ENCODE assay signal across 8 cellular contexts in the genomic region with DNA sequence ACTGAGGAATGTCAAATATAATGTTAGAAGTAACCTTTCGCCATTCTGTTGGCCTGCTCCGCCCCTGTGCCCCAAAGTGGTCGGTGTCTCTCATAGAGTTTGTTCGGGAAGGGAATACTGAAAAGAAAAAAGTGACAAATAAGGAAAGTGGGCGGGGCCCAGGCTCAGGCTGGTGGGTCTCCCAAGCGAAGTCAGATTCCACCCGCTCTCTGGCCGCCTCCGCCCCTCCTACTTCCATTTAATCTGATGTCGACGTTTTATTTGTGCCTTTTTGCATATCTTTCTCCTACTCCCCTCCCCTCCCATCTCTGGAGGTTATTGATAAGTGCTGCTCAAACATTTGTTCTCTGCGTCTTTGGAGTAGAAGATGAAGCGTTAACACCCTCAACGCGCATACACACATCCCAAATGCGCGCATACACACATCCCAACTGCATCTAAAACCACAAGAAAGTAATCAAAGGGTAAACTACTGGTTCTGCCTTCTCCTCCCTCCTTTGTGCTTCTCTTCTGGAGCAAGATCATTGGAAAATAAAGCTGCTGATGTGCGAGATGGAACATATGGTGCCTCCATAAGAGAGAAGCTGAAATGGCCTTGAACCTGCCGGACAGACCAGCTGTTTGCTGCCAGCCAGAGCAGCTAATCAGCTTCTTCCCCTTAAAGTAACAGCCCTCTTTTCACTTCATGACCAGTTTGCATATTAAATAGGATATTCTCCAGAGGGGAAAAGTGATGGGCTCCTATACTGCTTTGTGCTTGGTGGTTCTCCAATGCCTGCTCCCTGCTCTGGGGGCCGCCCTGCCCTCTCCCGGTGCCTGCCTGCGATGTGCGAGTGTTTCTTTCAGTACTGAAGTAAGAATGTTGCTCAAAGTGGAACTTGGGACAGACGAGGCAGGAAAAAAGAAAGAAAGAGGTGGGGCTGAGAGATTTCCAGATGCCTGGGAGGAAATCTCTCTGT. TPM values are rescaled to one million over a fixed set of nuclear protein-coding genes. Genes with fewer than 3 reads are reported as not detected.
DNase-seq lines count a peak whose midpoint lies in the region; ATAC-seq and TF ChIP-seq lines count a peak whose summit lies in the region.

No MANE protein-coding gene starts in this region.

- DNase-seq in ELF-1 (ENCODE audit: low read depth, low spot score) (peak; percentile 73), NCI-H82 treated with DMSO at 0.1 percent for 48 hours (lab: John Stamatoyannopoulos, UW; ENCODE audit: unreplicated experiment) (peak; percentile 89), choroid plexus epithelial cell (ENCODE audit: low read depth) (peak; percentile 48), left lung (peak in 1 of 2 donors; percentile 53), COLO668 (lab: John Stamatoyannopoulos, UW; ENCODE audit: unreplicated experiment) (no peak), AML-193 (lab: John Stamatoyannopoulos, UW) (no peak)

- peak overlapping the region; percentile 77 for H3K4me3 Mint-ChIP-seq in stimulated activated naive CD8-positive, alpha-beta T cell treated with anti-CD3 and anti-CD28 coated beads, Interleukin-15, Interleukin-2, amounts not matched to agents 100 ng/mL and 50 ng/mL, for 24 hours

- ATAC-seq in left lung (peak; percentile 11), HG03354 (IDR thresholded peaks at IDR 0.05; ENCODE audit: poor library complexity, severe bottlenecking, unreplicated experiment) (no peak)

- H3K9me3 ChIP-seq in left lung = no peaks in the 10 kb centered on the region

- TF ChIP-seq CTCF in choroid plexus epithelial cell (conservative IDR thresholded peaks at IDR 0.05; ENCODE audit: low read depth, low read length) (peak; percentile 42), left lung (IDR thresholded peaks at IDR 0.05) (no peak)

- intact Hi-C loops in left lung (cut with DNase I) = no loop called here

- H3K4me3 ChIP-seq in choroid plexus epithelial cell (ENCODE audit: low read depth, low read length) = peak overlapping the region; percentile 69
- peak overlapping the region; percentile 42 to 52 for H3K4me3 ChIP-seq in left lung

- H3K27me3 Mint-ChIP-seq in stimulated activated naive CD8-positive, alpha-beta T cell treated with anti-CD3 and anti-CD28 coated beads, Interleukin-15, Interleukin-2, amounts not matched to agents 100 ng/mL and 50 ng/mL, for 24 hours = peaks cover 7% of the 10 kb centered on the region

- H3K27ac Mint-ChIP-seq in stimulated activated naive CD8-positive, alpha-beta T cell treated with anti-CD3 and anti-CD28 coated beads, Interleukin-15, Interleukin-2, amounts not matched to agents 100 ng/mL and 50 ng/mL, for 24 hours = peak overlapping the region; percentile 75

- no peaks in the 10 kb centered on the region for H3K9me3 Mint-ChIP-seq in stimulated activated naive CD8-positive, alpha-beta T cell treated with anti-CD3 and anti-CD28 coated beads, Interleukin-15, Interleukin-2, amounts not matched to agents 100 ng/mL and 50 ng/mL, for 24 hours

- H3K4me1 Mint-ChIP-seq in stimulated activated naive CD8-positive, alpha-beta T cell treated with anti-CD3 and anti-CD28 coated beads, Interleukin-15, Interleukin-2, amounts not matched to agents 100 ng/mL and 50 ng/mL, for 24 hours (ENCODE audit: low read depth) = peaks cover 26% of the 10 kb centered on the region

- H3K4me1 ChIP-seq in left lung = peaks cover 0 to 21% of the 10 kb centered on the region in 2 donors

- H3K36me3 Mint-ChIP-seq in stimulated activated naive CD8-positive, alpha-beta T cell treated with anti-CD3 and anti-CD28 coated beads, Interleukin-15, Interleukin-2, amounts not matched to agents 100 ng/mL and 50 ng/mL, for 24 hours (ENCODE audit: low read depth) = no peaks in the 10 kb centered on the region

- no peaks in the 10 kb centered on the region for H3K36me3 ChIP-seq in left lung

- peaks cover 0 to 38% of the 10 kb centered on the region in 2 donors for H3K27me3 ChIP-seq in left lung

- peak overlapping the region; percentile 68 to 82 for H3K27ac ChIP-seq in left lung

RNA-seq across cellular contexts. Expression of gene MAMLD1, which starts 3.1 kb away (rescaled TPM):
- 1 to 10 TPM; 3.6 to 4.0 TPM for total RNA-seq in left lung

Comparison
In these comparisons a context has a peak if more than half of its experiments do, and no peak if none do; other contexts are left out.
1. DNase-seq: peak in ELF-1 (single experiment), NCI-H82 treated with DMSO at 0.1 percent for 48 hours (single experiment) and choroid plexus epithelial cell (single experiment); none in COLO668 (single experiment) and AML-193 (0 of 2).